In the genomic region with DNA sequence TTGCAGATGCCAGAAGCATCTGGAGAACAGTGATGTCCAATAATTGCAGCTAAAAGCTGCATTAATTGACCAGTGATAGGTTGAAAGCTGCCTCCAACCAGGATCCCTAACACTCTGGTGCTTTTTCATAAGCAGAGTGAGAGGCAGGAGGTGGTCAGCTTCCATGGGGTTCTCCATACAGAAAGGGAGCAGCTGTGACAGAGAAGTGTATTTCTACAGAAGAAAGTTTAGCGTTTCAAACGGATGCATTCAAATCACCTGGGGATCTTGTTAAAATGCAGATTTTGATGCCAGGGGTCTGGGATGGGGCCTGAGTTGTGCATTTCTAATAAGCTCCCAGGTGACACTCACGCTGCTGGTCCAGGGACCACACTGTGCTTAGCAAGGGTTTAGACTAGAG, we compare ENCODE assay signal across 19 cellular contexts.
"Had no signal": no experiment of that assay in that cellular context is flagged by ENCODE, and none has a peak within 500 bp of the region (broad histone marks: within the 10 kb centered on the region; RNA-seq: fewer than 3 reads in every experiment).

No MANE protein-coding gene starts in this region.

- H3K9me3 Mint-ChIP-seq: memory B cell, mesothelial cell of epicardium had no signal

- H3K27me3 ChIP-seq: colonic mucosa, heart right ventricle, pancreas had no signal

- H3K27ac ChIP-seq: colonic mucosa, heart right ventricle, left ventricle myocardium inferior, lower lobe of right lung, pancreas had no signal

- H3K9me3 ChIP-seq: colonic mucosa, heart right ventricle, left ventricle myocardium inferior, lower lobe of right lung, pancreas had no signal

- H3K36me3 ChIP-seq: colonic mucosa, heart right ventricle, left ventricle myocardium inferior, lower lobe of right lung, pancreas had no signal

- DNase-seq: colonic mucosa; effector CD4-positive, alpha-beta T cell; foreskin melanocyte; heart right ventricle; immature natural killer cell; left cardiac atrium; left ventricle myocardium inferior; lower lobe of right lung; natural killer cell; occipital lobe; pancreas; right cardiac atrium; small intestine; stimulated activated CD4-positive, alpha-beta T cell treated with anti-CD3 and anti-CD28 coated beads, Interleukin-2, amount 100 ng/mL, for 48 hours; stimulated activated naive CD4-positive, alpha-beta T cell treated with Interleukin-2 at 50 U/mL for 16 hours; trophoblast cell had no signal

- H3K4me3 ChIP-seq: colonic mucosa, heart right ventricle, left ventricle myocardium inferior, lower lobe of right lung, pancreas had no signal

- H3K36me3 Mint-ChIP-seq: immature natural killer cell, memory B cell, mesothelial cell of epicardium, natural killer cell had no signal

- H3K4me1 ChIP-seq: colonic mucosa, heart right ventricle, left ventricle myocardium inferior, lower lobe of right lung, pancreas had no signal

- ATAC-seq: heart right ventricle, left cardiac atrium, lower lobe of right lung, natural killer cell, pancreas, right cardiac atrium had no signal

- H3K27ac Mint-ChIP-seq: immature natural killer cell, memory B cell, mesothelial cell of epicardium, natural killer cell, progenitor cell of endocrine pancreas had no signal
